Comparison of ENCODE assay signal across 8 cellular contexts in genomic region chr19:49927526-49928264, GRCh38. TPM values are rescaled to one million over a fixed set of nuclear protein-coding genes. Genes with fewer than 3 reads are reported as not detected.
DNase-seq lines count a peak whose midpoint lies in the region; ATAC-seq and TF ChIP-seq lines count a peak whose summit lies in the region.

No MANE protein-coding gene starts in this region.

- no peaks in the 10 kb centered on the region for H3K9me3 ChIP-seq in CD8-positive, alpha-beta memory T cell (ENCODE audit: low read length)
- H3K9me3 ChIP-seq in Loucy (ENCODE audit: insufficient read depth, low read depth, low read length), result no peaks in the 10 kb centered on the region

- DNase-seq in CD8-positive, alpha-beta memory T cell, result no peak
- DNase-seq in nephron progenitor cell (no peak), NCI-H226 (no peak), NCI-H748 (lab: John Stamatoyannopoulos, UW; ENCODE audit: unreplicated experiment) (no peak)

- intact Hi-C loops in dendritic cell treated with granulocyte-macrophage colony-stimulating factor and Interleukin-4, amounts not matched to agents 40 ng/mL and 50 ng/mL, for 4 days (cut with micrococcal nuclease), result loop anchor here (5.0 kb wide), 1 partner anchor 35 kb away; no protein-coding TSS in a partner anchor

- H3K4me2 ChIP-seq in Loucy (ENCODE audit: low read depth, low read length, poor library complexity, severe bottlenecking), result peak overlapping the region; percentile 96

- H3K27ac ChIP-seq in CD8-positive, alpha-beta memory T cell (ENCODE audit: low read depth, low read length), result no peak overlapping the region

- H3K4me1 Mint-ChIP-seq in CD8-positive, alpha-beta memory T cell, result peaks cover 55 to 76% (median 60%) of the 10 kb centered on the region in 3 donors
- H3K4me1 Mint-ChIP-seq in dendritic cell treated with granulocyte-macrophage colony-stimulating factor and Interleukin-4, amounts not matched to agents 40 ng/mL and 50 ng/mL, for 4 days (ENCODE audit: low read depth), result peaks cover 82% of the 10 kb centered on the region
- H3K4me1 Mint-ChIP-seq in nephron progenitor cell, result peaks cover 60% of the 10 kb centered on the region

- H3K36me3 Mint-ChIP-seq in CD8-positive, alpha-beta memory T cell, result peaks cover 0 to 55% (median 8%) of the 10 kb centered on the region in 3 donors
- peaks cover 100% of the 10 kb centered on the region for H3K36me3 Mint-ChIP-seq in dendritic cell treated with granulocyte-macrophage colony-stimulating factor and Interleukin-4, amounts not matched to agents 40 ng/mL and 50 ng/mL, for 4 days (ENCODE audit: low read depth)
- H3K36me3 Mint-ChIP-seq in nephron progenitor cell (ENCODE audit: low read depth), result peaks cover 56% of the 10 kb centered on the region

- peaks cover 57% of the 10 kb centered on the region for H4K20me1 ChIP-seq in Loucy (ENCODE audit: insufficient read depth, low read length, poor library complexity, severe bottlenecking)

- peaks cover 0 to 3% (median 0%) of the 10 kb centered on the region in 5 donors for H3K9me3 Mint-ChIP-seq in CD8-positive, alpha-beta memory T cell
- no peaks in the 10 kb centered on the region for H3K9me3 Mint-ChIP-seq in dendritic cell treated with granulocyte-macrophage colony-stimulating factor and Interleukin-4, amounts not matched to agents 40 ng/mL and 50 ng/mL, for 4 days
- peaks cover 3% of the 10 kb centered on the region for H3K9me3 Mint-ChIP-seq in nephron progenitor cell

- H3K4me1 ChIP-seq in CD8-positive, alpha-beta memory T cell (ENCODE audit: insufficient read depth, low read length), result peaks cover 39% of the 10 kb centered on the region
- peaks cover 55% of the 10 kb centered on the region for H3K4me1 ChIP-seq in Loucy (ENCODE audit: insufficient read depth, low read length, poor library complexity, severe bottlenecking)

- H3K9me2 ChIP-seq in Loucy (replicated peaks; ENCODE audit: low read depth, low read length), result no peaks in the 10 kb centered on the region

- H2AFZ ChIP-seq in Loucy (ENCODE audit: low read length), result no peak overlapping the region

- peaks cover 24% of the 10 kb centered on the region for H3K36me3 ChIP-seq in CD8-positive, alpha-beta memory T cell (ENCODE audit: insufficient read depth, low read length)
- H3K36me3 ChIP-seq in Loucy (ENCODE audit: insufficient read depth, low read length), result peaks cover 22% of the 10 kb centered on the region; the same call in 1 of the 2 replicates

- H3K9ac ChIP-seq in Loucy (ENCODE audit: low read depth, low read length, poor library complexity, severe bottlenecking), result peak overlapping the region; percentile 97

- peak overlapping the region; percentile 92 to 99 (median 98) for H3K4me3 Mint-ChIP-seq in CD8-positive, alpha-beta memory T cell
- peak overlapping the region; percentile 85 for H3K4me3 Mint-ChIP-seq in dendritic cell treated with granulocyte-macrophage colony-stimulating factor and Interleukin-4, amounts not matched to agents 40 ng/mL and 50 ng/mL, for 4 days
- peak overlapping the region; percentile 94 for H3K4me3 Mint-ChIP-seq in nephron progenitor cell

- TF ChIP-seq CTCF in Loucy (conservative IDR thresholded peaks at IDR 0.05; ENCODE audit: low read length) (no peak), nephron progenitor cell (IDR thresholded peaks at IDR 0.05) (no peak)

- H3K4me3 ChIP-seq in CD8-positive, alpha-beta memory T cell (ENCODE audit: low read length), result peak overlapping the region; percentile 20
- peak overlapping the region; percentile 88 for H3K4me3 ChIP-seq in Loucy (ENCODE audit: low read length, poor library complexity, severe bottlenecking)

- no peak for ATAC-seq in HG03520 (IDR thresholded peaks at IDR 0.05; ENCODE audit: unreplicated experiment)
- ATAC-seq in GM18861 (IDR thresholded peaks at IDR 0.05; ENCODE audit: unreplicated experiment), result no peak

- CTCF ChIA-PET in CD8-positive, alpha-beta memory T cell (lab: Charles Lee), result no interaction called here

- H3F3A ChIP-seq in Loucy (ENCODE audit: low read depth), result peaks cover 18% of the 10 kb centered on the region; the same call in 1 of the 2 replicates

- no peaks in the 10 kb centered on the region for H3K27me3 ChIP-seq in CD8-positive, alpha-beta memory T cell (ENCODE audit: insufficient read depth, low read length, poor library complexity, severe bottlenecking)
- H3K27me3 ChIP-seq in Loucy (ENCODE audit: insufficient read depth, low read length, poor library complexity, severe bottlenecking), result peaks cover 7% of the 10 kb centered on the region

- peaks cover 79% of the 10 kb centered on the region for H3K79me2 ChIP-seq in Loucy (ENCODE audit: insufficient read depth, low read length)

- POLR2A ChIA-PET in CD8-positive, alpha-beta memory T cell (lab: Charles Lee), result interaction anchor here (0.7 kb wide), 1 partner anchor 45 kb away, joined by 3 read pairs; no protein-coding TSS in a partner anchor

- peaks cover 0 to 7% of the 10 kb centered on the region in 2 donors for H3K27me3 Mint-ChIP-seq in CD8-positive, alpha-beta memory T cell
- peaks cover 5% of the 10 kb centered on the region for H3K27me3 Mint-ChIP-seq in dendritic cell treated with granulocyte-macrophage colony-stimulating factor and Interleukin-4, amounts not matched to agents 40 ng/mL and 50 ng/mL, for 4 days
- H3K27me3 Mint-ChIP-seq in nephron progenitor cell (ENCODE audit: low read depth, poor library complexity), result peaks cover 7% of the 10 kb centered on the region

- H3K27ac Mint-ChIP-seq in CD8-positive, alpha-beta memory T cell, result peak overlapping the region; percentile 43 to 99 (median 92)
- peak overlapping the region; percentile 92 for H3K27ac Mint-ChIP-seq in dendritic cell treated with granulocyte-macrophage colony-stimulating factor and Interleukin-4, amounts not matched to agents 40 ng/mL and 50 ng/mL, for 4 days
- H3K27ac Mint-ChIP-seq in nephron progenitor cell, result peak overlapping the region; percentile 95

RNA-seq across cellular contexts. Expression of gene ATF5, which starts 1.3 kb away (rescaled TPM):
- total RNA-seq in CD8-positive, alpha-beta memory T cell, result 10 to 100 TPM; 57.7 to 59.9 TPM
- 1.7 TPM for polyA plus RNA-seq in CD8-positive, alpha-beta memory T cell

RNA-seq across cellular contexts. Expression of gene NUP62, which starts 1.6 kb away (rescaled TPM):
- 100 to 1,000 TPM; 223 to 231 TPM for total RNA-seq in CD8-positive, alpha-beta memory T cell
- polyA plus RNA-seq in CD8-positive, alpha-beta memory T cell, result 73.7 TPM

RNA-seq across cellular contexts. Expression of gene IL4I1, which starts 31.0 kb away (rescaled TPM):
- total RNA-seq in CD8-positive, alpha-beta memory T cell, result 10 to 100 TPM; 35.6 to 39.1 TPM
- polyA plus RNA-seq in CD8-positive, alpha-beta memory T cell, result 13.1 TPM

RNA-seq across cellular contexts. Expression of gene SIGLEC11, which starts 33.3 kb away (rescaled TPM):
- not detected for total RNA-seq in CD8-positive, alpha-beta memory T cell
- polyA plus RNA-seq in CD8-positive, alpha-beta memory T cell, result not detected

RNA-seq across cellular contexts. Expression of gene TBC1D17, which starts 50.2 kb away (rescaled TPM):
- 10 to 100 TPM; 31.7 to 33.5 TPM for total RNA-seq in CD8-positive, alpha-beta memory T cell
- 16.8 TPM for polyA plus RNA-seq in CD8-positive, alpha-beta memory T cell
